8 cellular contexts compared by ENCODE assay signal in the genomic region with DNA sequence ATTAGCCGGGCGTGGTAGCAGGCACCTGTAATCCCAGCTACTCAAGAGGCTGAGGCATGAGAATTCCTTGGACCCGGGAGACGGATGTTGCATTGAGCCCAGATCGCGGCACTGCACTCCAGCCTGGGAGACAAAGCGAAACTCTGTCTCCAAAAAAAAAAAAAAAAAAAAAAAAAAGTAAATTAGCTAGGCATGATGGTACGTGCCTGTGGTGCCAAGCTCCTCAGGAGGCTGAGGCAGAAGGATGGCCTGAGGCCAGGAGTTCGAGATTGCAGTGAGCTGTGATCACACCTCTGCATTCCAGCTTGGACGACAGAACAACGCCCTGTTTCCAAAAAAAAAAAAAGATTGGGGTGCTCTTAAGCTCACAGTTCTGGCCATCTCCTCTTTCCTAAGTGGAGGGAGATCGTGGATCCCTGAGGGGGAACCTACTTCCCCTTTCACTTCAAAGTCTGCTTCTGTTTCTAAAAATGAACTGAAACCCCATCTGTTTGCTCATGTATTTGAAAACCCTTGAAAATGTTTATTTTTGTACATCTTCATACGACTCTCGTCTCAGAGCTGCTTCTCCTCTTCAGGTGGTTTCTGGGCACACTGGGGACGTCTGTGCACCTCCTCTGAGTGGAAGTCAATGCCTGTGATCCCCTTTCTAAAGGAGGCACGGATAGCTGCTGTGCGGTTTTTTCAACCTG.
DNase-seq lines count a peak whose midpoint lies in the region; ATAC-seq, FAIRE-seq and TF ChIP-seq lines count a peak whose summit lies in the region.

No MANE protein-coding gene starts in this region.

- H3K36me3 ChIP-seq in smooth muscle cell (ENCODE audit: low read depth): no peaks in the 10 kb centered on the region

- H3K27me3 Mint-ChIP-seq in dendritic cell treated with granulocyte-macrophage colony-stimulating factor and Interleukin-4, amounts not matched to agents 40 ng/mL and 50 ng/mL, for 4 days: no peaks in the 10 kb centered on the region

- no peak overlapping the region for H2AFZ ChIP-seq in smooth muscle cell (ENCODE audit: low read depth)

- TF ChIP-seq CTCF in GM12864 (IDR thresholded peaks at IDR 0.05; ENCODE audit: low read depth, low read length, missing control alignments): no peak
- TF ChIP-seq CTCF in smooth muscle cell (IDR thresholded peaks at IDR 0.05; ENCODE audit: borderline replicate concordance, insufficient read depth, poor library complexity, severe bottlenecking): no peak

- peak overlapping the region; percentile 68 for H3K4me3 Mint-ChIP-seq in dendritic cell treated with granulocyte-macrophage colony-stimulating factor and Interleukin-4, amounts not matched to agents 40 ng/mL and 50 ng/mL, for 4 days

- no peaks in the 10 kb centered on the region for H3K9me3 ChIP-seq in smooth muscle cell (replicated peaks; ENCODE audit: low read depth)

- H3K4me3 ChIP-seq in GM12864 (ENCODE audit: low read depth, low read length) (no peak overlapping the region; the same call in 1 of the 2 replicates), smooth muscle cell (no peak overlapping the region)

- no peaks in the 10 kb centered on the region for H3K27me3 ChIP-seq in smooth muscle cell (ENCODE audit: low read depth)

- H3K9me3 Mint-ChIP-seq in dendritic cell treated with granulocyte-macrophage colony-stimulating factor and Interleukin-4, amounts not matched to agents 40 ng/mL and 50 ng/mL, for 4 days: peaks cover 17% of the 10 kb centered on the region

- no peaks in the 10 kb centered on the region for H4K20me1 ChIP-seq in smooth muscle cell (ENCODE audit: low read depth)

- 89% methylated on average over 17 of the region's 17 CpGs for WGBS in smooth muscle cell (ENCODE audit: low lambda C conversion rate)

- DNase-seq in GM12864 (ENCODE audit: low read depth) (peak; percentile 55), smooth muscle cell (lab: John Stamatoyannopoulos, UW; ENCODE audit: unreplicated experiment) (no peak), 8988T (no peak), frontal cortex (ENCODE audit: low spot score in 2 of 2) (no peak)
- DNase-seq in activated CD4-positive, alpha-beta T cell treated with anti-CD3 and anti-CD28 coated beads for 4 hours: no peak

- no peaks in the 10 kb centered on the region for H3K4me1 ChIP-seq in smooth muscle cell (ENCODE audit: low read depth)

- peaks cover 3% of the 10 kb centered on the region for H3K36me3 Mint-ChIP-seq in dendritic cell treated with granulocyte-macrophage colony-stimulating factor and Interleukin-4, amounts not matched to agents 40 ng/mL and 50 ng/mL, for 4 days (ENCODE audit: low read depth)

- H3K4me2 ChIP-seq in smooth muscle cell: no peak overlapping the region

- no peaks in the 10 kb centered on the region for H3K79me2 ChIP-seq in smooth muscle cell (ENCODE audit: low read depth)

- no peaks in the 10 kb centered on the region for H3F3A ChIP-seq in smooth muscle cell (ENCODE audit: low read depth)

- no peak overlapping the region for H3K27ac ChIP-seq in smooth muscle cell (ENCODE audit: low read depth)

- intact Hi-C loops in dendritic cell treated with granulocyte-macrophage colony-stimulating factor and Interleukin-4, amounts not matched to agents 40 ng/mL and 50 ng/mL, for 4 days (cut with micrococcal nuclease): loop anchor here (2.0 kb wide), 1 partner anchor 20 kb away; no protein-coding TSS in a partner anchor

- peaks cover 62% of the 10 kb centered on the region for H3K4me1 Mint-ChIP-seq in dendritic cell treated with granulocyte-macrophage colony-stimulating factor and Interleukin-4, amounts not matched to agents 40 ng/mL and 50 ng/mL, for 4 days (ENCODE audit: low read depth)

- H3K27ac Mint-ChIP-seq in dendritic cell treated with granulocyte-macrophage colony-stimulating factor and Interleukin-4, amounts not matched to agents 40 ng/mL and 50 ng/mL, for 4 days: peak overlapping the region; percentile 75

- ATAC-seq in GM21381 (IDR thresholded peaks at IDR 0.05; ENCODE audit: unreplicated experiment) (peak; percentile 87), HG03521 (IDR thresholded peaks at IDR 0.05; ENCODE audit: unreplicated experiment) (peak; percentile 77)

- no peak for FAIRE-seq in frontal cortex (lab: Jason Lieb, UNC)

- no peak overlapping the region for H3K9ac ChIP-seq in smooth muscle cell (ENCODE audit: low read depth)
